Comparison of ENCODE assay signal across 5 cellular contexts in genomic region chr15:60883691-60884319, GRCh38.
"Had no signal": no experiment of that assay in that cellular context is flagged by ENCODE, and none has a peak within 500 bp of the region (broad histone marks: within the 10 kb centered on the region; RNA-seq: fewer than 3 reads in every experiment).

No MANE protein-coding gene starts in this region.

- DNase-seq: H9, HCEC 1CT, IMR-90 had no signal

- H3K9me3 Mint-ChIP-seq: GM23338, H9 had no signal

- H3K27ac Mint-ChIP-seq: GM23338, H9 had no signal

- ATAC-seq: GM23338, K562 had no signal

- H3K4me3 ChIP-seq: GM23338, K562 had no signal

- H3K4me3 Mint-ChIP-seq: GM23338, H9 had no signal
